ENCODE assay signal across 8 cellular contexts in genomic region chr3:61877359-61877770, GRCh38.
DNase-seq lines count a peak whose midpoint lies in the region; ATAC-seq and TF ChIP-seq lines count a peak whose summit lies in the region.

No MANE protein-coding gene starts in this region.

- CTCF ChIA-PET in activated naive CD4-positive, alpha-beta T cell treated with anti-CD3 and anti-CD28 coated beads for 36 hours (lab: Charles Lee), result no interaction called here

- TF ChIP-seq CTCF in hepatocyte (IDR thresholded peaks at IDR 0.05; ENCODE audit: poor library complexity) (no peak), uterus (IDR thresholded peaks at IDR 0.05) (no peak)

- no peaks in the 10 kb centered on the region for H4K20me1 ChIP-seq in GM23248 (ENCODE audit: insufficient read depth)
- H4K20me1 ChIP-seq in hepatocyte (ENCODE audit: insufficient read depth, poor library complexity, severe bottlenecking), result no peaks in the 10 kb centered on the region

- peak; percentile 41 for DNase-seq in GM23248
- DNase-seq in Jurkat, Clone E6-1 (ENCODE audit: low read depth, low spot score), result peak; percentile 41
- peak; percentile 29 for DNase-seq in hepatocyte (ENCODE audit: low spot score)
- no peak for DNase-seq in uterus
- DNase-seq in SIG-M5 treated with dmso at 0.1 percent for 504 hours (lab: John Stamatoyannopoulos, UW; ENCODE audit: unreplicated experiment), result no peak
- no peak for DNase-seq in substantia nigra (lab: John Stamatoyannopoulos, UW)
- no peak for DNase-seq in activated naive CD4-positive, alpha-beta T cell treated with anti-CD3 and anti-CD28 coated beads for 36 hours

- H3K27ac Mint-ChIP-seq in activated naive CD4-positive, alpha-beta T cell treated with anti-CD3 and anti-CD28 coated beads for 36 hours, result no peak overlapping the region

- no peak overlapping the region for H3K4me3 Mint-ChIP-seq in activated naive CD4-positive, alpha-beta T cell treated with anti-CD3 and anti-CD28 coated beads for 36 hours

- H3K4me3 ChIP-seq in GM23248 (no peak overlapping the region), hepatocyte (no peak overlapping the region), uterus (no peak overlapping the region)
- no peak overlapping the region for H3K4me3 ChIP-seq in Jurkat, Clone E6-1 (ENCODE audit: low read length)

- H3F3A ChIP-seq in GM23248 (ENCODE audit: insufficient read depth), result peaks cover 13% of the 10 kb centered on the region

- 77 to 78% methylated on average over 4 of the region's 4 CpGs for WGBS in GM23248 (ENCODE audit: low coverage in 1 of 2, low lambda C conversion rate in 2 of 2, missing lambda C conversion rate in 2 of 2), 2 experiments
- 50% methylated on average over 4 of the region's 4 CpGs for WGBS in hepatocyte (ENCODE audit: low lambda C conversion rate, missing lambda C conversion rate)

- H2AFZ ChIP-seq in GM23248 (no peak overlapping the region), hepatocyte (no peak overlapping the region)

- peaks cover 32% of the 10 kb centered on the region for H3K4me1 ChIP-seq in GM23248 (ENCODE audit: insufficient read depth)
- peaks cover 33% of the 10 kb centered on the region for H3K4me1 ChIP-seq in hepatocyte (ENCODE audit: insufficient read depth)
- no peaks in the 10 kb centered on the region for H3K4me1 ChIP-seq in uterus

- no peaks in the 10 kb centered on the region for H3K9me2 ChIP-seq in GM23248 (ENCODE audit: insufficient read depth)
- no peaks in the 10 kb centered on the region for H3K9me2 ChIP-seq in hepatocyte (replicated peaks; ENCODE audit: insufficient read depth)

- H3K27me3 Mint-ChIP-seq in activated naive CD4-positive, alpha-beta T cell treated with anti-CD3 and anti-CD28 coated beads for 36 hours (ENCODE audit: low read depth), result peaks cover 2% of the 10 kb centered on the region

- H3K36me3 Mint-ChIP-seq in activated naive CD4-positive, alpha-beta T cell treated with anti-CD3 and anti-CD28 coated beads for 36 hours (ENCODE audit: low read depth), result no peaks in the 10 kb centered on the region

- H3K4me1 Mint-ChIP-seq in activated naive CD4-positive, alpha-beta T cell treated with anti-CD3 and anti-CD28 coated beads for 36 hours (ENCODE audit: low read depth), result no peaks in the 10 kb centered on the region

- ATAC-seq in GM18499 (IDR thresholded peaks at IDR 0.05; ENCODE audit: insufficient read depth, unreplicated experiment), result peak; percentile 64

- H3K9me3 ChIP-seq in GM23248 (ENCODE audit: low read depth) (no peaks in the 10 kb centered on the region), hepatocyte (ENCODE audit: low read depth) (no peaks in the 10 kb centered on the region), uterus (no peaks in the 10 kb centered on the region)

- no peak for TF ChIP-seq POLR2A in uterus (IDR thresholded peaks at IDR 0.05)

- no peaks in the 10 kb centered on the region for H3K36me3 ChIP-seq in GM23248 (ENCODE audit: low read depth)
- no peaks in the 10 kb centered on the region for H3K36me3 ChIP-seq in hepatocyte (replicated peaks; ENCODE audit: insufficient read depth, low read depth)
- no peaks in the 10 kb centered on the region for H3K36me3 ChIP-seq in uterus

- H3K79me2 ChIP-seq in GM23248 (ENCODE audit: insufficient read depth) (peaks cover 36% of the 10 kb centered on the region), hepatocyte (peaks cover 34% of the 10 kb centered on the region)

- H3K4me2 ChIP-seq in GM23248 (ENCODE audit: unreplicated experiment) (peak overlapping the region; percentile 48), hepatocyte (peak overlapping the region; percentile 28)

- in situ Hi-C loops in GM23248 (cut with MboI), result no loop called here

- no peaks in the 10 kb centered on the region for H3K9me3 Mint-ChIP-seq in activated naive CD4-positive, alpha-beta T cell treated with anti-CD3 and anti-CD28 coated beads for 36 hours

- H3K27ac ChIP-seq in GM23248 (peak overlapping the region; percentile 56), hepatocyte (no peak overlapping the region), uterus (no peak overlapping the region), substantia nigra (ENCODE audit: low read depth, low read length, poor library complexity, severe bottlenecking) (no peak overlapping the region)

- H3K27me3 ChIP-seq in GM23248 (replicated peaks; ENCODE audit: insufficient read depth) (no peaks in the 10 kb centered on the region), hepatocyte (no peaks in the 10 kb centered on the region), uterus (no peaks in the 10 kb centered on the region)

- intact Hi-C loops in uterus (cut with DNase I; ENCODE audit: low total_unique reads), result no loop called here
- intact Hi-C loops in activated naive CD4-positive, alpha-beta T cell treated with anti-CD3 and anti-CD28 coated beads for 36 hours (cut with micrococcal nuclease), result no loop called here

- H3K9ac ChIP-seq in GM23248, result peak overlapping the region; percentile 19; the same call in 1 of the 2 replicates

Comparison
In these comparisons a context has a peak if more than half of its experiments do, and no peak if none do; other contexts are left out.
1. DNase-seq: peak in GM23248 (single experiment), Jurkat, Clone E6-1 (single experiment) and hepatocyte (single experiment); none in uterus (0 of 2), SIG-M5 treated with dmso at 0.1 percent for 504 hours (single experiment), substantia nigra (0 of 49) and activated naive CD4-positive, alpha-beta T cell treated with anti-CD3 and anti-CD28 coated beads for 36 hours (single experiment).